Comparison of ENCODE assay signal across 8 cellular contexts in genomic region chr1:42958488-42959317, GRCh38. TPM values are rescaled to one million over a fixed set of nuclear protein-coding genes. Genes with fewer than 3 reads are reported as not detected.
DNase-seq lines count a peak whose midpoint lies in the region; TF ChIP-seq lines count a peak whose summit lies in the region.

Gene SLC2A1, minus strand, starts transcription at chr1:42958868. Its CDS starts 217 bp downstream, at chr1:42958651.

- H3K79me2 ChIP-seq in SK-N-SH (ENCODE audit: insufficient read depth) = peaks cover 50% of the 10 kb centered on the region
- H3K79me2 ChIP-seq in osteoblast (ENCODE audit: insufficient read depth, low read length) = peaks cover 40% of the 10 kb centered on the region

- POLR2A ChIA-PET in SK-N-SH (lab: Yijun Ruan, JAX) = interaction anchor here (0.6 to 1.8 kb wide), 7 partner anchors 11 to 109 kb away, joined by 3 to 5 read pairs (median 3); no protein-coding TSS in a partner anchor

- H4K20me1 ChIP-seq in SK-N-SH (ENCODE audit: insufficient read depth) (no peaks in the 10 kb centered on the region), osteoblast (ENCODE audit: insufficient read depth, low read length) (peaks cover 6% of the 10 kb centered on the region)

- no peaks in the 10 kb centered on the region for H3K9me3 Mint-ChIP-seq in HFFc6

- peak; percentile 59 for DNase-seq in GM04503 (ENCODE audit: low read depth)
- peak; percentile 91 for DNase-seq in HFFc6
- DNase-seq in NAMALWA (ENCODE audit: low spot score) = peak; percentile 96
- DNase-seq in SK-N-SH = peak; percentile 99
- peak; percentile 98 for DNase-seq in activated naive CD4-positive, alpha-beta T cell treated with anti-CD3 and anti-CD28 coated beads, Interleukin-2, amount 50 U/mL, for 16 hours
- peak; percentile 96 for DNase-seq in glomerular visceral epithelial cell (ENCODE audit: extremely low spot score)
- peak; percentile 99 for DNase-seq in osteoblast (ENCODE audit: insufficient read length, low spot score, missing footprints)
- peak; percentile 94 for DNase-seq in testis

- H3K4me2 ChIP-seq in SK-N-SH (peak within 1 kb of the TSS; percentile 98), osteoblast (ENCODE audit: insufficient read depth, low read length) (peak within 1 kb of the TSS; percentile 100)

- peak; percentile 64 for TF ChIP-seq POLR2A in testis (IDR thresholded peaks at IDR 0.05)

- CTCF ChIA-PET in SK-N-SH (lab: Yijun Ruan, JAX) = interaction anchor here (2.2 kb wide), 1 partner anchor 36 kb away, joined by 6 read pairs; no protein-coding TSS in a partner anchor

- peak within 1 kb of the TSS; percentile 69 to 85 for H3K27ac ChIP-seq in SK-N-SH (ENCODE audit: low read depth in 2 of 2, low read length in 1 of 2)
- peak within 1 kb of the TSS; percentile 76 for H3K27ac ChIP-seq in osteoblast (ENCODE audit: low read depth, low read length)
- H3K27ac ChIP-seq in testis = peak within 1 kb of the TSS; percentile 62 to 73

- peak within 1 kb of the TSS; percentile 70 for H2AFZ ChIP-seq in SK-N-SH (ENCODE audit: low read depth)
- H2AFZ ChIP-seq in osteoblast (ENCODE audit: low read length) = peak within 1 kb of the TSS; percentile 98

- H3K4me3 Mint-ChIP-seq in HFFc6 = peak within 1 kb of the TSS; percentile 99

- H3K4me1 ChIP-seq in SK-N-SH (ENCODE audit: control insufficient read depth in 1 of 2, insufficient read depth in 2 of 2, low read depth in 1 of 2, low read length in 1 of 2) (peaks cover 11 to 29% of the 10 kb centered on the region in 2 experiments), osteoblast (ENCODE audit: insufficient read depth, low read length) (peaks cover 35% of the 10 kb centered on the region), testis (peaks cover 18% of the 10 kb centered on the region)

- 4% methylated on average over 5 of the region's 87 CpGs for WGBS in SK-N-SH (ENCODE audit: low lambda C conversion rate)
- WGBS in testis, 2 donors = 2 to 3% methylated on average over 6 to 31 of the region's 87 CpGs

- H3K27me3 Mint-ChIP-seq in HFFc6 (ENCODE audit: insufficient read depth) = peaks cover 6% of the 10 kb centered on the region

- no peaks in the 10 kb centered on the region for H3K9me3 ChIP-seq in SK-N-SH
- H3K9me3 ChIP-seq in osteoblast (ENCODE audit: low read depth, low read length) = no peaks in the 10 kb centered on the region
- H3K9me3 ChIP-seq in testis = no peaks in the 10 kb centered on the region

- peaks cover 25% of the 10 kb centered on the region for H3K36me3 Mint-ChIP-seq in HFFc6 (ENCODE audit: low read depth)

- no peaks in the 10 kb centered on the region for H3K9me2 ChIP-seq in SK-N-SH

- peaks cover under 1 to 10% of the 10 kb centered on the region in 2 experiments for H3K36me3 ChIP-seq in SK-N-SH (replicated peaks in 1 of 2; ENCODE audit: control insufficient read depth in 1 of 2, insufficient read depth in 2 of 2, low read length in 1 of 2)
- H3K36me3 ChIP-seq in osteoblast (ENCODE audit: insufficient read depth, low read length) = no peaks in the 10 kb centered on the region
- no peaks in the 10 kb centered on the region for H3K36me3 ChIP-seq in testis (ENCODE audit: low read depth, missing control alignments)

- TF ChIP-seq EP300 in SK-N-SH (IDR thresholded peaks at IDR 0.05; ENCODE audit: borderline replicate concordance in 1 of 2, low read depth in 1 of 2, low read length in 1 of 2) = 0 out of 4 replicates have a peak, but pooled peaks of 1 of the 2 experiments have one; percentile 38

- TF ChIP-seq CTCF in HFFc6 (IDR thresholded peaks at IDR 0.05) (no peak), SK-N-SH (IDR thresholded peaks at IDR 0.05) (no peak), osteoblast (IDR thresholded peaks at IDR 0.05; ENCODE audit: extremely low read depth, low read depth, low read length) (no peak), testis (IDR thresholded peaks at IDR 0.05) (no peak)

- H3K4me1 Mint-ChIP-seq in HFFc6 (ENCODE audit: low read depth) = peaks cover 70% of the 10 kb centered on the region

- intact Hi-C loops in testis (cut with DNase I; ENCODE audit: low total_unique reads) = no loop called here

- no peaks in the 10 kb centered on the region for H3K27me3 ChIP-seq in SK-N-SH (ENCODE audit: insufficient read depth)
- no peaks in the 10 kb centered on the region for H3K27me3 ChIP-seq in osteoblast (ENCODE audit: insufficient read depth, low read length)
- no peaks in the 10 kb centered on the region for H3K27me3 ChIP-seq in testis

- peaks cover 12% of the 10 kb centered on the region for H3F3A ChIP-seq in SK-N-SH (replicated peaks; ENCODE audit: insufficient read depth)

- H3K27ac Mint-ChIP-seq in HFFc6 = peak within 1 kb of the TSS; percentile 95

- TF ChIP-seq RAD21 in SK-N-SH (IDR thresholded peaks at IDR 0.05; ENCODE audit: low read length) = 0 out of 2 replicates have a peak, but pooled peaks have one; percentile 1

- peak within 1 kb of the TSS; percentile 91 to 96 for H3K4me3 ChIP-seq in SK-N-SH (ENCODE audit: low read depth in 2 of 2, low read length in 1 of 2)
- peak within 1 kb of the TSS; percentile 93 for H3K4me3 ChIP-seq in osteoblast (ENCODE audit: insufficient read depth, low read length)
- H3K4me3 ChIP-seq in testis = peak within 1 kb of the TSS; percentile 67 to 80

- H3K9ac ChIP-seq in SK-N-SH = peak within 1 kb of the TSS; percentile 92

TF ChIP-seq in SK-N-SH, 30 proteins besides CTCF, POLR2A, EP300 and RAD21 (continues in another document):
- TF ChIP-seq CHD2 (IDR thresholded peaks at IDR 0.05; ENCODE audit: low read length, partially characterized antibody) (no peak), JUND (IDR thresholded peaks at IDR 0.05) (no peak; the same call in 1 of the 2 replicates), RXRA (IDR thresholded peaks at IDR 0.05; ENCODE audit: borderline replicate concordance, low read depth) (no peak), FOXJ3 (CRISPR knock-in tag; IDR thresholded peaks at IDR 0.05) (0 out of 2 replicates have a peak, but pooled peaks have one; percentile 27), TCF12 (IDR thresholded peaks at IDR 0.05) (no peak), TAF1 (IDR thresholded peaks at IDR 0.05; ENCODE audit: borderline replicate concordance, low read depth, low read length) (peak; percentile 94), RFX5 (IDR thresholded peaks at IDR 0.05; ENCODE audit: low read length) (peak; percentile 69; the same call in 1 of the 2 replicates), EZH2phosphoT487 (IDR thresholded peaks at IDR 0.05; ENCODE audit: borderline replicate concordance, low read depth) (no peak), MEF2A (IDR thresholded peaks at IDR 0.05; ENCODE audit: borderline replicate concordance, low read depth) (no peak), SMC3 (IDR thresholded peaks at IDR 0.05; ENCODE audit: low read depth, low read length) (peak; percentile 13; the same call in 1 of the 2 replicates), GATA2 (CRISPR knock-in tag; IDR thresholded peaks at IDR 0.05) (no peak), FOSL2 (IDR thresholded peaks at IDR 0.05; ENCODE audit: borderline replicate concordance, low read depth) (no peak)
- TF ChIP-seq, protein P1, sequence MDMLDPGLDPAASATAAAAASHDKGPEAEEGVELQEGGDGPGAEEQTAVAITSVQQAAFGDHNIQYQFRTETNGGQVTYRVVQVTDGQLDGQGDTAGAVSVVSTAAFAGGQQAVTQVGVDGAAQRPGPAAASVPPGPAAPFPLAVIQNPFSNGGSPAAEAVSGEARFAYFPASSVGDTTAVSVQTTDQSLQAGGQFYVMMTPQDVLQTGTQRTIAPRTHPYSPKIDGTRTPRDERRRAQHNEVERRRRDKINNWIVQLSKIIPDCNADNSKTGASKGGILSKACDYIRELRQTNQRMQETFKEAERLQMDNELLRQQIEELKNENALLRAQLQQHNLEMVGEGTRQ (IDR thresholded peaks at IDR 0.05; ENCODE audit: borderline replicate concordance, low read depth, low read length) = no peak
- TF ChIP-seq, protein P2, sequence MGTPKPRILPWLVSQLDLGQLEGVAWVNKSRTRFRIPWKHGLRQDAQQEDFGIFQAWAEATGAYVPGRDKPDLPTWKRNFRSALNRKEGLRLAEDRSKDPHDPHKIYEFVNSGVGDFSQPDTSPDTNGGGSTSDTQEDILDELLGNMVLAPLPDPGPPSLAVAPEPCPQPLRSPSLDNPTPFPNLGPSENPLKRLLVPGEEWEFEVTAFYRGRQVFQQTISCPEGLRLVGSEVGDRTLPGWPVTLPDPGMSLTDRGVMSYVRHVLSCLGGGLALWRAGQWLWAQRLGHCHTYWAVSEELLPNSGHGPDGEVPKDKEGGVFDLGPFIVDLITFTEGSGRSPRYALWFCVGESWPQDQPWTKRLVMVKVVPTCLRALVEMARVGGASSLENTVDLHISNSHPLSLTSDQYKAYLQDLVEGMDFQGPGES (IDR thresholded peaks at IDR 0.05; ENCODE audit: low read depth, low read length) = no peak
- TF ChIP-seq, protein P3, sequence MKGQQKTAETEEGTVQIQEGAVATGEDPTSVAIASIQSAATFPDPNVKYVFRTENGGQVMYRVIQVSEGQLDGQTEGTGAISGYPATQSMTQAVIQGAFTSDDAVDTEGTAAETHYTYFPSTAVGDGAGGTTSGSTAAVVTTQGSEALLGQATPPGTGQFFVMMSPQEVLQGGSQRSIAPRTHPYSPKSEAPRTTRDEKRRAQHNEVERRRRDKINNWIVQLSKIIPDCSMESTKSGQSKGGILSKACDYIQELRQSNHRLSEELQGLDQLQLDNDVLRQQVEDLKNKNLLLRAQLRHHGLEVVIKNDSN (IDR thresholded peaks at IDR 0.05; ENCODE audit: borderline replicate concordance, low read depth) = no peak
- TF ChIP-seq, protein P4, sequence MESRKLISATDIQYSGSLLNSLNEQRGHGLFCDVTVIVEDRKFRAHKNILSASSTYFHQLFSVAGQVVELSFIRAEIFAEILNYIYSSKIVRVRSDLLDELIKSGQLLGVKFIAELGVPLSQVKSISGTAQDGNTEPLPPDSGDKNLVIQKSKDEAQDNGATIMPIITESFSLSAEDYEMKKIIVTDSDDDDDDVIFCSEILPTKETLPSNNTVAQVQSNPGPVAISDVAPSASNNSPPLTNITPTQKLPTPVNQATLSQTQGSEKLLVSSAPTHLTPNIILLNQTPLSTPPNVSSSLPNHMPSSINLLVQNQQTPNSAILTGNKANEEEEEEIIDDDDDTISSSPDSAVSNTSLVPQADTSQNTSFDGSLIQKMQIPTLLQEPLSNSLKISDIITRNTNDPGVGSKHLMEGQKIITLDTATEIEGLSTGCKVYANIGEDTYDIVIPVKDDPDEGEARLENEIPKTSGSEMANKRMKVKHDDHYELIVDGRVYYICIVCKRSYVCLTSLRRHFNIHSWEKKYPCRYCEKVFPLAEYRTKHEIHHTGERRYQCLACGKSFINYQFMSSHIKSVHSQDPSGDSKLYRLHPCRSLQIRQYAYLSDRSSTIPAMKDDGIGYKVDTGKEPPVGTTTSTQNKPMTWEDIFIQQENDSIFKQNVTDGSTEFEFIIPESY (IDR thresholded peaks at IDR 0.05; ENCODE audit: borderline replicate concordance, low read depth) = no peak

RNA-seq across cellular contexts. Expression of gene SLC2A1, which starts in this region (rescaled TPM):
- 100 to 1,000 TPM in 4 of 6 experiments, 10 to 100 TPM in 2; 89.7 to 174 (median 105) TPM for total RNA-seq in HFFc6 (2021; fragmentation: NEBNext Ultra II Directional; extraction: Animal tissue kit (Norgen Biotek cat#: 25700))
- polyA plus RNA-seq in SK-N-SH (2012; rRNA removed) = 50.5 and 63.8 TPM in 2 replicates
- polyA plus RNA-seq in SK-N-SH (2012; cell fraction: cytosol; rRNA removed) = 26.8 and 43.4 TPM in 2 replicates
- polyA plus RNA-seq in SK-N-SH (2012; cell fraction: nucleus; rRNA removed) = 110 and 122 TPM in 2 replicates
- 28.3 and 43.4 TPM in 2 replicates for total RNA-seq in osteoblast
- total RNA-seq in testis = 10 to 100 TPM; 36.9 to 38.3 TPM
- 19.4 TPM for polyA plus RNA-seq in testis (ENCODE audit: insufficient read depth, low read depth, low replicate concordance)

Comparison
In these comparisons a context has a peak if more than half of its experiments do, and no peak if none do; other contexts are left out.
1. Peak in every context shown above with its lines: DNase-seq, H3K4me3 ChIP-seq and H3K27ac ChIP-seq.